Comparison of ENCODE assay signal across 11 cellular contexts in genomic region chr7:142714375-142714774, GRCh38.
DNase-seq lines count a peak whose midpoint lies in the region; ATAC-seq lines count a peak whose summit lies in the region.
"Had no signal": no experiment of that assay in that cellular context is flagged by ENCODE, and none has a peak within 500 bp of the region (broad histone marks: within the 10 kb centered on the region; RNA-seq: fewer than 3 reads in every experiment).

No MANE protein-coding gene starts in this region.

- peak overlapping the region; percentile 32 for H3K27ac ChIP-seq in effector memory CD4-positive, alpha-beta T cell (ENCODE audit: insufficient read depth, low read length, poor library complexity, severe bottlenecking)
- H3K27ac ChIP-seq: left lung had no signal

- H3K9me3 ChIP-seq in effector memory CD4-positive, alpha-beta T cell (ENCODE audit: control insufficient read depth, low read length): no peaks in the 10 kb centered on the region
- H3K9me3 ChIP-seq: left lung had no signal

- no peaks in the 10 kb centered on the region for H3K27me3 ChIP-seq in effector memory CD4-positive, alpha-beta T cell (replicated peaks; ENCODE audit: control insufficient read depth, insufficient read depth, low read length, poor library complexity, severe bottlenecking)

- H3K4me3 ChIP-seq in effector memory CD4-positive, alpha-beta T cell (ENCODE audit: insufficient read depth, low read depth, low read length, poor library complexity, severe bottlenecking): no peak overlapping the region
- H3K4me3 ChIP-seq: left lung had no signal

- H3K4me1 ChIP-seq in effector memory CD4-positive, alpha-beta T cell (ENCODE audit: control insufficient read depth, insufficient read depth, low read length, poor library complexity, severe bottlenecking): peaks cover 15% of the 10 kb centered on the region
- H3K4me1 ChIP-seq: left lung had no signal

- peak; percentile 52 for DNase-seq in CMK (ENCODE audit: low read depth)
- peak in 3 of 5 experiments; percentile 24 to 92 (median 37) for DNase-seq in T-helper 2 cell
- DNase-seq in effector memory CD4-positive, alpha-beta T cell: peak in 1 of 3 donors; percentile 13
- DNase-seq in COLO668 (lab: John Stamatoyannopoulos, UW; ENCODE audit: unreplicated experiment): no peak
- no peak for DNase-seq in GM19238 (ENCODE audit: insufficient read length, low spot score)
- DNase-seq: left lung, NCI-H446 had no signal

- peak; percentile 62 for ATAC-seq in GM21825 (IDR thresholded peaks at IDR 0.05; ENCODE audit: unreplicated experiment)
- ATAC-seq in GM19463 (IDR thresholded peaks at IDR 0.05; ENCODE audit: unreplicated experiment): no peak
- ATAC-seq in HG03159 (IDR thresholded peaks at IDR 0.05; ENCODE audit: unreplicated experiment): no peak
- ATAC-seq: HepG2, left lung had no signal

- H3K36me3 ChIP-seq in effector memory CD4-positive, alpha-beta T cell (ENCODE audit: control insufficient read depth, insufficient read depth, low read length): no peaks in the 10 kb centered on the region
- H3K36me3 ChIP-seq: left lung had no signal

Comparison
In these comparisons a context has a peak if more than half of its experiments do, and no peak if none do; other contexts are left out.
1. DNase-seq: peak in CMK (single experiment) and T-helper 2 cell (3 of 5); none in COLO668 (single experiment) and GM19238 (single experiment).